ENCODE assay signal across 27 cellular contexts in the genomic region with DNA sequence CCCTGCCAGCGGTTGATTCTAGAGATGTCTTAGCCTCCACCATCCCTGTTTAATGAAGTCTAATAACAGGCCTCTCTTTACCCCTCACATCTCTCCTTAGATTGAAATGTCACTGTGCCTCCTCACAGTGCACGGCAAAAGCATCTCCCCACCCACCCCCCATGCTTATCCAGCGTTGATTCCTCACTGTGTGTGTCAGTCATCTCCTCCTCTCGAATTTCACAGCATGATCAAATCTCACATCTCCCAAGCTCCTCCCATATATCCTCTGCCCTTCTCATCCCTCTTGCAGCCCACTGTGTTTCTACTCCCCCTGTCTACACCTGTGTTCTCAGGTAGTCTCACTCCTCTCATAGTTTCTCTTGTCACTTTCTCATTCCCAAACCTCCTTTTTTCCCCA.
"Had no signal": no experiment of that assay in that cellular context is flagged by ENCODE, and none has a peak within 500 bp of the region (broad histone marks: within the 10 kb centered on the region; RNA-seq: fewer than 3 reads in every experiment).

No MANE protein-coding gene starts in this region.

- H3K27ac Mint-ChIP-seq: activated naive CD4-positive, alpha-beta T cell treated with anti-CD3 and anti-CD28 coated beads for 36 hours; activated naive CD8-positive, alpha-beta T cell treated with anti-CD3 and anti-CD28 coated beads for 36 hours; dendritic cell treated with granulocyte-macrophage colony-stimulating factor and Interleukin-4, amounts not matched to agents 40 ng/mL and 50 ng/mL, for 4 days; natural killer cell treated with Interleukin-12 subunit alpha and Interleukin-12 subunit beta and Interleukin-15 and Interleukin-18, amount 100 ng/mL, for 72 hours; T-helper 2 cell treated with Interferon-gamma antibody and Interleukin-4, amounts not matched to agents 5 μg/mL and 100 μg/mL, for 36 hours had no signal

- H3K27me3 ChIP-seq: adrenal gland, ascending aorta, esophagus muscularis mucosa, foreskin keratinocyte, right lobe of liver, testis, transverse colon had no signal

- H3K4me1 ChIP-seq: adrenal gland, ascending aorta, esophagus muscularis mucosa, foreskin keratinocyte, left ventricle myocardium inferior, right lobe of liver, testis, transverse colon had no signal

- H3K9me3 Mint-ChIP-seq: dendritic cell treated with granulocyte-macrophage colony-stimulating factor and Interleukin-4, amounts not matched to agents 40 ng/mL and 50 ng/mL, for 4 days; natural killer cell treated with Interleukin-12 subunit alpha and Interleukin-12 subunit beta and Interleukin-15 and Interleukin-18, amount 100 ng/mL, for 72 hours; T-helper 2 cell treated with Interferon-gamma antibody and Interleukin-4, amounts not matched to agents 5 μg/mL and 100 μg/mL, for 36 hours had no signal

- H3K4me3 Mint-ChIP-seq: activated naive CD4-positive, alpha-beta T cell treated with anti-CD3 and anti-CD28 coated beads for 36 hours; activated naive CD8-positive, alpha-beta T cell treated with anti-CD3 and anti-CD28 coated beads for 36 hours; brain; dendritic cell treated with granulocyte-macrophage colony-stimulating factor and Interleukin-4, amounts not matched to agents 40 ng/mL and 50 ng/mL, for 4 days; natural killer cell treated with Interleukin-12 subunit alpha and Interleukin-12 subunit beta and Interleukin-15 and Interleukin-18, amount 100 ng/mL, for 72 hours; T-helper 2 cell treated with Interferon-gamma antibody and Interleukin-4, amounts not matched to agents 5 μg/mL and 100 μg/mL, for 36 hours had no signal

- H3K27ac ChIP-seq: adrenal gland, ascending aorta, esophagus muscularis mucosa, foreskin keratinocyte, left ventricle myocardium inferior, right lobe of liver, testis, transverse colon, VCaP had no signal

- H3K4me1 Mint-ChIP-seq: activated naive CD8-positive, alpha-beta T cell treated with anti-CD3 and anti-CD28 coated beads for 36 hours; brain had no signal

- H3K36me3 Mint-ChIP-seq: activated naive CD8-positive, alpha-beta T cell treated with anti-CD3 and anti-CD28 coated beads for 36 hours; natural killer cell treated with Interleukin-12 subunit alpha and Interleukin-12 subunit beta and Interleukin-15 and Interleukin-18, amount 100 ng/mL, for 72 hours had no signal

- H3K9me3 ChIP-seq: adrenal gland, ascending aorta, esophagus muscularis mucosa, left ventricle myocardium inferior, mucosa of descending colon, right lobe of liver, testis, transverse colon had no signal

- DNase-seq: activated CD4-positive, alpha-beta T cell treated with anti-CD3 and anti-CD28 coated beads for 48 hours; activated CD4-positive, alpha-beta T cell treated with anti-CD3 and anti-CD28 coated beads, Interleukin-2, amount 50 U/mL, for 48 hours; activated CD8-positive, alpha-beta memory T cell treated with anti-CD3 and anti-CD28 coated beads for 24 hours; activated effector memory CD4-positive, alpha-beta T cell treated with Interleukin-2 at 50 U/mL for 16 hours; activated naive CD4-positive, alpha-beta T cell treated with anti-CD3 and anti-CD28 coated beads for 36 hours; activated naive CD8-positive, alpha-beta T cell treated with anti-CD3 and anti-CD28 coated beads for 36 hours; adrenal gland; foreskin keratinocyte; left ventricle myocardium inferior; mucosa of descending colon; posterior cingulate gyrus; right lobe of liver; stimulated activated CD4-positive, alpha-beta T cell treated with anti-CD3 and anti-CD28 coated beads, Interleukin-12 subunit alpha, Interleukin-12 subunit beta, amount 100 ng/mL, for 4 hours; stimulated activated CD4-positive, alpha-beta T cell treated with anti-CD3 and anti-CD28 coated beads, Interleukin-4, amount 100 ng/mL, for 1 hour; stimulated activated naive CD8-positive, alpha-beta T cell treated with anti-CD3 and anti-CD28 coated beads, Interleukin-15, Interleukin-2, amounts not matched to agents 100 U/mL and 50 U/mL, for 24 hours; T-helper 1 cell; testis; transverse colon had no signal

- ATAC-seq: activated CD4-positive, CD25-positive, alpha-beta regulatory T cell treated with anti-CD3 and anti-CD28 coated beads, Interleukin-2, amount 50 U/mL, for 24 hours; foreskin keratinocyte; mucosa of descending colon; natural killer cell treated with Interleukin-12 subunit alpha and Interleukin-12 subunit beta and Interleukin-15 and Interleukin-18, amount 100 ng/mL, for 72 hours; right lobe of liver; stimulated activated naive CD8-positive, alpha-beta T cell treated with anti-CD3 and anti-CD28 coated beads, Interleukin-15, Interleukin-2, amounts not matched to agents 100 U/mL and 50 U/mL, for 24 hours had no signal

- H3K36me3 ChIP-seq: transverse colon had no signal

- H3K4me3 ChIP-seq: adrenal gland, ascending aorta, esophagus muscularis mucosa, left ventricle myocardium inferior, lung, mucosa of descending colon, right lobe of liver, testis, transverse colon had no signal
